ENCODE assay signal across 9 cellular contexts in the genomic region with DNA sequence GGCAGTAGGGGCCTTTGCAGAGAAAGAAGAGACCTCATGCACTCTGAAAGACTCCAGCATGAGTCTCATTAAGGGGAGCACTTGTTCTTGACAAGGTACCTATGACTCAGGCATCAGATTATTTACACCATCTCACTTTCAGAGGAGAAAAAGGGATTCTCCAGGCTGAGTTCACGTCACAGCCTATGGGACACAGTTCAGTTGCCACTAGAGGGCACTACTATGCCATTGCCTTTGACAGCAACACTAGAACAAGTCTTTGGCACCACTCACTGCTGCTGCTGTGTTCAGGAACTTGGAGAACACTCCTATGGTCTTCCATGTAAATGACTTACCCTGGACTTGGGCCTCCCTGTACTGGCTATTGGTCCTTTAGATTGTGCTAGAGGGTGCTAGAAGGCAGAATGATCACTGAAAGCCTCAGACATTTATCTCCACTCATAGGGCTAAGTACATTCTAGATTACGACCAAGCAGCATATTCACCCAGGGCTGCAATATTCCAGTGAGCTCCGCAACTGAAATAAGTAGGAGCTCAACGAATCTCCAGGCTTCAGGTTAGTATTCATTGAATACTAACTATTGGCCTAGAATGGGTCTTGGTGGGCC.
A peak's percentile ranks its signal among the peaks of the same experiment; 100 is the strongest.
DNase-seq lines count a peak whose midpoint lies in the region; ATAC-seq and TF ChIP-seq lines count a peak whose summit lies in the region.
"Had no signal": no experiment of that assay in that cellular context is flagged by ENCODE, and none has a peak within 500 bp of the region (broad histone marks: within the 10 kb centered on the region; RNA-seq: fewer than 3 reads in every experiment).

No MANE protein-coding gene starts in this region.

- no peaks in the 10 kb centered on the region for H3K36me3 ChIP-seq in brain microvascular endothelial cell (replicated peaks)
- H3K36me3 ChIP-seq: BLaER1 had no signal

- peak; percentile 11 for DNase-seq in NK-92 treated with Interleukin-12 subunit alpha and Interleukin-12 subunit beta, amount 100 ng/mL, for 24 hours (lab: John Stamatoyannopoulos, UW)
- DNase-seq in NK-92 (lab: John Stamatoyannopoulos, UW; ENCODE audit: unreplicated experiment) (no peak), NCI-H526 (lab: John Stamatoyannopoulos, UW) (peak; percentile 40 to 76), brain microvascular endothelial cell (peak; percentile 11), left kidney (ENCODE audit: low read depth, low spot score) (peak; percentile 87), ureter (ENCODE audit: low spot score) (peak; percentile 54), DMS79 treated with DMSO at 0.1 percent for 48 hours (lab: John Stamatoyannopoulos, UW) (no peak)

- H3K27me3 ChIP-seq in brain microvascular endothelial cell (replicated peaks) = no peaks in the 10 kb centered on the region
- H3K27me3 ChIP-seq: BLaER1 had no signal

- TF ChIP-seq CTCF in brain microvascular endothelial cell (IDR thresholded peaks at IDR 0.05; ENCODE audit: low read depth, low read length, missing control alignments) = peak; percentile 29

- no peak overlapping the region for H3K4me3 ChIP-seq in brain microvascular endothelial cell (ENCODE audit: low read depth, low read length)
- H3K4me3 ChIP-seq: BLaER1 had no signal

- peak; percentile 60 for ATAC-seq in HG02973 (IDR thresholded peaks at IDR 0.05; ENCODE audit: unreplicated experiment)

- in situ Hi-C loops in brain microvascular endothelial cell (cut with HindIII; ENCODE audit: low pct_ligation_motif_present, low sequenced_read_pairs) = no loop called here

- no peak overlapping the region for H3K27ac ChIP-seq in brain microvascular endothelial cell
- H3K27ac ChIP-seq: BLaER1 had no signal

Comparison
In these comparisons a context has a peak if more than half of its experiments do, and no peak if none do; other contexts are left out.
1. DNase-seq: peak in NK-92 treated with Interleukin-12 subunit alpha and Interleukin-12 subunit beta, amount 100 ng/mL, for 24 hours (single experiment), NCI-H526 (2 of 2), brain microvascular endothelial cell (single experiment), left kidney (single experiment) and ureter (single experiment); none in NK-92 (single experiment) and DMS79 treated with DMSO at 0.1 percent for 48 hours (single experiment).